ENCODE assay signal across 8 cellular contexts in the genomic region with DNA sequence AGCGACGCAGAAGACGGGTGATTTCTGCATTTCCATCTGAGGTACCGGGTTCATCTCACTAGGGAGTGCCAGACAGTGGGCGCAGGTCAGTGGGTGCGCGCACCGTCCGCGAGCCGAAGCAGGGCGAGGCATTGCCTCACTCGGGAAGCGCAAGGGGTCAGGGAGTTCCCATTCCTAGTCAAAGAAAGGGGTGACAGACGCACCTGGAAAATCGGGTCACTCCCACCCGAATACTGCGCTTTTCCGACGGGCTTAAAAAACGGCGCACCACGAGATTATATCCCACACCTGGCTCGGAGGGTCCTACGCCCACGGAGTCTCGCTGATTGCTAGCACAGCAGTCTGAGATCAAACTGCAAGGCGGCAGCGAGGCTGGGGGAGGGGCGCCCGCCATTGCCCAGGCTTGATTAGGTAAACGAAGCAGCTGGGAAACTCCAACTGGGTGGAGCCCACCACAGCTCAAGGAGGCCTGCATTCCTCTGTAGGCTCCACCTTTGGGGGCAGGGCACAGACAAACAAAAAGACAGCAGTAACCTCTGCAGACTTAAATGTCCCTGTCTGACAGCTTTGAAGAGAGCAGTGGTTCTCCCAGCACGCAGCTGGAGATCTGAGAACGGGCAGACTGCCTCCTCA. TPM values are rescaled to one million over a fixed set of nuclear protein-coding genes. Genes with fewer than 3 reads are reported as not detected.
"Had no signal": no experiment of that assay in that cellular context is flagged by ENCODE, and none has a peak within 500 bp of the region (broad histone marks: within the 10 kb centered on the region; RNA-seq: fewer than 3 reads in every experiment).

No MANE protein-coding gene starts in this region.

RNA-seq across cellular contexts. Expression of a gene that starts 35.0 kb away (rescaled TPM):
- total RNA-seq: activated CD8-positive, alpha-beta memory T cell treated with anti-CD3 and anti-CD28 coated beads, Interleukin-2, amount 10 ng/mL, durations not matched to agents 7 days and 5 days; body of pancreas; esophagus mucosa; lower leg skin; occipital lobe; psoas muscle; right lobe of liver; spleen had no signal
